In genomic region chr3:112813723-112814171, GRCh38 we compare ENCODE assay signal across 1 cellular context.
TF ChIP-seq lines count a peak whose summit lies in the region.

No MANE protein-coding gene starts in this region.

TF ChIP-seq in IMR-90, 13 proteins besides CTCF, POLR2A, EP300 and RAD21:
- TF ChIP-seq RCOR1 (IDR thresholded peaks at IDR 0.05; ENCODE audit: insufficient replicate concordance, low read length) = no peak
- TF ChIP-seq MAFK (IDR thresholded peaks at IDR 0.05; ENCODE audit: low read depth, low read length) = no peak
- no peak for TF ChIP-seq RFX5 (IDR thresholded peaks at IDR 0.05; ENCODE audit: low read depth, low read length)
- no peak for TF ChIP-seq FOS (IDR thresholded peaks at IDR 0.05; ENCODE audit: low read depth, low read length)
- no peak for TF ChIP-seq MAZ (IDR thresholded peaks at IDR 0.05; ENCODE audit: borderline replicate concordance, low read depth, low read length)
- no peak for TF ChIP-seq CEBPB (IDR thresholded peaks at IDR 0.05; ENCODE audit: low read depth, low read length)
- no peak for TF ChIP-seq SMC3 (IDR thresholded peaks at IDR 0.05; ENCODE audit: low read depth, low read length)
- no peak for TF ChIP-seq MXI1 (IDR thresholded peaks at IDR 0.05; ENCODE audit: borderline replicate concordance, low read depth, low read length)
- no peak for TF ChIP-seq USF2 (IDR thresholded peaks at IDR 0.05; ENCODE audit: low read depth, low read length)
- TF ChIP-seq BHLHE40 (IDR thresholded peaks at IDR 0.05; ENCODE audit: low read depth, low read length) = no peak
- TF ChIP-seq ELK1 (IDR thresholded peaks at IDR 0.05; ENCODE audit: borderline replicate concordance, low read depth, low read length) = no peak
- no peak for TF ChIP-seq CHD1 (IDR thresholded peaks at IDR 0.05; ENCODE audit: low read depth, low read length)
